ENCODE assay signal across 8 cellular contexts in the genomic region with DNA sequence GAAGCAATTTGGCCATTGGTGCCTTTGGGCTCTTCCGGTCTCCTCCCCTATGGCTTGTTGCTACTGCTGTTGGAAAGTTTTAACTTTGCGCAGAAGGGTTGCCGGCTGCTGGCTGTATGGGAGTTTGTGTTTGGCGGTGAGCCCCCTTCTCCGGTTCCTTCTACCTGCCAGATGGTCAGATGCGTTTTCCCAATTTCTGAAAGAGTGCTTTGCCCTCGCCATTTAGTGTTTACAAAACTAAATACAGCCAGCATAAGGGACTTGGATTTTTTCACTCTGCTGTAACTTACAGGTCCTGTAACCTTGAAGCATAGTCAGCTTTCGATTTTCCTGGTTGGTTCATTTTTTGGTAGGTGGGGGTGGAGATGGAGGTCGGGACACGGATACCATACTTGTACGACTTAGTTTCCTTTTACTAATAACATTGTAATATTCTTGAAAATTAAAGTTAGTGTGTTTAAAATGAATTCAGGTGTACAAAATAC. TPM values are rescaled to one million over a fixed set of nuclear protein-coding genes. Genes with fewer than 3 reads are reported as not detected.
DNase-seq lines count a peak whose midpoint lies in the region; ATAC-seq, FAIRE-seq and TF ChIP-seq lines count a peak whose summit lies in the region.

No MANE protein-coding gene starts in this region.

- POLR2A ChIA-PET in SK-N-SH (lab: Yijun Ruan, JAX), result interaction anchor here (1.5 to 1.8 kb wide), 3 partner anchors 19 to 47 kb away, joined by 6 to 15 read pairs (median 8); a partner anchor contains a TSS

- peaks cover 11% of the 10 kb centered on the region for H3F3A ChIP-seq in SK-N-SH (replicated peaks; ENCODE audit: insufficient read depth)

- CTCF ChIA-PET in SK-N-SH (lab: Yijun Ruan, JAX), result no interaction called here

- no peak for ATAC-seq in CD4-positive, CD25-positive, alpha-beta regulatory T cell (ENCODE audit: low read depth in 2 of 2)
- ATAC-seq in HG03196 (IDR thresholded peaks at IDR 0.05; ENCODE audit: unreplicated experiment) (peak; percentile 32), esophagus mucosa (peak; percentile 82)

- TF ChIP-seq EP300 in SK-N-SH (IDR thresholded peaks at IDR 0.05; ENCODE audit: borderline replicate concordance in 1 of 2, low read depth in 1 of 2, low read length in 1 of 2), result no peak

- H3K4me3 Mint-ChIP-seq in CD4-positive, CD25-positive, alpha-beta regulatory T cell, result peak overlapping the region; percentile 96 to 100 (median 99)
- H3K4me3 Mint-ChIP-seq in nephron progenitor cell, result peak overlapping the region; percentile 97

- peak overlapping the region; percentile 100 for H3K4me3 ChIP-seq in CD4-positive, CD25-positive, alpha-beta regulatory T cell (ENCODE audit: low read depth, low read length)
- peak overlapping the region; percentile 77 to 83 for H3K4me3 ChIP-seq in SK-N-SH (ENCODE audit: low read depth in 2 of 2, low read length in 1 of 2)

- H3K4me1 Mint-ChIP-seq in CD4-positive, CD25-positive, alpha-beta regulatory T cell, result peaks cover 22 to 61% (median 49%) of the 10 kb centered on the region in 4 donors
- H3K4me1 Mint-ChIP-seq in nephron progenitor cell, result peaks cover 25% of the 10 kb centered on the region

- H3K27ac Mint-ChIP-seq in CD4-positive, CD25-positive, alpha-beta regulatory T cell, result peak overlapping the region; percentile 98 to 100 (median 100)
- H3K27ac Mint-ChIP-seq in nephron progenitor cell, result peak overlapping the region; percentile 100

- H2AFZ ChIP-seq in SK-N-SH (ENCODE audit: low read depth), result 0 out of 2 replicates have a peak overlapping the region, but pooled peaks have one; percentile 31

- no peaks in the 10 kb centered on the region for H3K27me3 Mint-ChIP-seq in CD4-positive, CD25-positive, alpha-beta regulatory T cell
- no peaks in the 10 kb centered on the region for H3K27me3 Mint-ChIP-seq in nephron progenitor cell (ENCODE audit: low read depth, poor library complexity)

- DNase-seq in CD4-positive, CD25-positive, alpha-beta regulatory T cell, result peak in 1 of 3 donors; percentile 89
- DNase-seq in GM19239 (ENCODE audit: insufficient read length, low spot score) (peak; percentile 44), SK-N-SH (no peak), nephron progenitor cell (no peak), NCI-H2107 (lab: John Stamatoyannopoulos, UW) (no peak), D341Med (ENCODE audit: low spot score) (no peak)

- peak overlapping the region; percentile 100 for H3K27ac ChIP-seq in CD4-positive, CD25-positive, alpha-beta regulatory T cell (ENCODE audit: insufficient read depth, low read length, poor library complexity, severe bottlenecking)
- peak overlapping the region; percentile 92 to 100 for H3K27ac ChIP-seq in SK-N-SH (ENCODE audit: low read depth in 2 of 2, low read length in 1 of 2)

- no peak for FAIRE-seq in GM19239 (lab: Jason Lieb, UNC)

- peaks cover 54% of the 10 kb centered on the region for H3K79me2 ChIP-seq in SK-N-SH (ENCODE audit: insufficient read depth)

- no peaks in the 10 kb centered on the region for H3K36me3 ChIP-seq in CD4-positive, CD25-positive, alpha-beta regulatory T cell (ENCODE audit: control insufficient read depth, insufficient read depth, low read length)
- H3K36me3 ChIP-seq in SK-N-SH (replicated peaks in 1 of 2; ENCODE audit: control insufficient read depth in 1 of 2, insufficient read depth in 2 of 2, low read length in 1 of 2), result no peaks in the 10 kb centered on the region

- no peak for TF ChIP-seq CTCF in SK-N-SH (IDR thresholded peaks at IDR 0.05)
- no peak for TF ChIP-seq CTCF in nephron progenitor cell (IDR thresholded peaks at IDR 0.05)

- no peaks in the 10 kb centered on the region for H3K9me3 Mint-ChIP-seq in CD4-positive, CD25-positive, alpha-beta regulatory T cell
- no peaks in the 10 kb centered on the region for H3K9me3 Mint-ChIP-seq in nephron progenitor cell

- peaks cover 30% of the 10 kb centered on the region for H3K4me1 ChIP-seq in CD4-positive, CD25-positive, alpha-beta regulatory T cell (ENCODE audit: control insufficient read depth, insufficient read depth, low read length, poor library complexity, severe bottlenecking)
- H3K4me1 ChIP-seq in SK-N-SH (ENCODE audit: control insufficient read depth in 1 of 2, insufficient read depth in 2 of 2, low read depth in 1 of 2, low read length in 1 of 2), result no peaks in the 10 kb centered on the region; a peak in 2 of 4 replicates

- H3K4me2 ChIP-seq in SK-N-SH, result peak overlapping the region; percentile 69

- 1% methylated on average over 11 of the region's 11 CpGs for WGBS in SK-N-SH (ENCODE audit: low lambda C conversion rate)

- H3K27me3 ChIP-seq in CD4-positive, CD25-positive, alpha-beta regulatory T cell (ENCODE audit: control insufficient read depth, insufficient read depth, low read length), result no peaks in the 10 kb centered on the region
- no peaks in the 10 kb centered on the region for H3K27me3 ChIP-seq in SK-N-SH (ENCODE audit: insufficient read depth)

- peak overlapping the region; percentile 100 for H3K9ac ChIP-seq in SK-N-SH

- peaks cover 47% of the 10 kb centered on the region for H4K20me1 ChIP-seq in SK-N-SH (ENCODE audit: insufficient read depth)

- no peak for TF ChIP-seq RAD21 in SK-N-SH (IDR thresholded peaks at IDR 0.05; ENCODE audit: low read length)

- peaks cover 5% of the 10 kb centered on the region for H3K36me3 Mint-ChIP-seq in CD4-positive, CD25-positive, alpha-beta regulatory T cell
- H3K36me3 Mint-ChIP-seq in nephron progenitor cell (ENCODE audit: low read depth), result no peaks in the 10 kb centered on the region

- no peaks in the 10 kb centered on the region for H3K9me3 ChIP-seq in CD4-positive, CD25-positive, alpha-beta regulatory T cell (ENCODE audit: control insufficient read depth in 2 of 2, low read length in 2 of 2)
- H3K9me3 ChIP-seq in SK-N-SH, result no peaks in the 10 kb centered on the region

- no peaks in the 10 kb centered on the region for H3K9me2 ChIP-seq in SK-N-SH

TF ChIP-seq in SK-N-SH, 30 proteins besides CTCF, POLR2A, EP300 and RAD21 (continues in another document):
- TF ChIP-seq TEAD4 (IDR thresholded peaks at IDR 0.05; ENCODE audit: borderline replicate concordance, insufficient read depth) (no peak), RXRA (IDR thresholded peaks at IDR 0.05; ENCODE audit: borderline replicate concordance, low read depth) (no peak), SMC3 (IDR thresholded peaks at IDR 0.05; ENCODE audit: low read depth, low read length) (no peak), JUND (IDR thresholded peaks at IDR 0.05) (no peak), RCOR1 (IDR thresholded peaks at IDR 0.05; ENCODE audit: low read length) (peak; percentile 20; the same call in 1 of the 2 replicates), TCF12 (IDR thresholded peaks at IDR 0.05) (no peak), MXI1 (IDR thresholded peaks at IDR 0.05; ENCODE audit: low read depth, low read length) (no peak; the same call in 1 of the 2 replicates), EZH2phosphoT487 (IDR thresholded peaks at IDR 0.05; ENCODE audit: borderline replicate concordance, low read depth) (no peak), GABPA (IDR thresholded peaks at IDR 0.05; ENCODE audit: low read depth) (peak; percentile 18; the same call in 1 of the 2 replicates)
- TF ChIP-seq, protein P1, sequence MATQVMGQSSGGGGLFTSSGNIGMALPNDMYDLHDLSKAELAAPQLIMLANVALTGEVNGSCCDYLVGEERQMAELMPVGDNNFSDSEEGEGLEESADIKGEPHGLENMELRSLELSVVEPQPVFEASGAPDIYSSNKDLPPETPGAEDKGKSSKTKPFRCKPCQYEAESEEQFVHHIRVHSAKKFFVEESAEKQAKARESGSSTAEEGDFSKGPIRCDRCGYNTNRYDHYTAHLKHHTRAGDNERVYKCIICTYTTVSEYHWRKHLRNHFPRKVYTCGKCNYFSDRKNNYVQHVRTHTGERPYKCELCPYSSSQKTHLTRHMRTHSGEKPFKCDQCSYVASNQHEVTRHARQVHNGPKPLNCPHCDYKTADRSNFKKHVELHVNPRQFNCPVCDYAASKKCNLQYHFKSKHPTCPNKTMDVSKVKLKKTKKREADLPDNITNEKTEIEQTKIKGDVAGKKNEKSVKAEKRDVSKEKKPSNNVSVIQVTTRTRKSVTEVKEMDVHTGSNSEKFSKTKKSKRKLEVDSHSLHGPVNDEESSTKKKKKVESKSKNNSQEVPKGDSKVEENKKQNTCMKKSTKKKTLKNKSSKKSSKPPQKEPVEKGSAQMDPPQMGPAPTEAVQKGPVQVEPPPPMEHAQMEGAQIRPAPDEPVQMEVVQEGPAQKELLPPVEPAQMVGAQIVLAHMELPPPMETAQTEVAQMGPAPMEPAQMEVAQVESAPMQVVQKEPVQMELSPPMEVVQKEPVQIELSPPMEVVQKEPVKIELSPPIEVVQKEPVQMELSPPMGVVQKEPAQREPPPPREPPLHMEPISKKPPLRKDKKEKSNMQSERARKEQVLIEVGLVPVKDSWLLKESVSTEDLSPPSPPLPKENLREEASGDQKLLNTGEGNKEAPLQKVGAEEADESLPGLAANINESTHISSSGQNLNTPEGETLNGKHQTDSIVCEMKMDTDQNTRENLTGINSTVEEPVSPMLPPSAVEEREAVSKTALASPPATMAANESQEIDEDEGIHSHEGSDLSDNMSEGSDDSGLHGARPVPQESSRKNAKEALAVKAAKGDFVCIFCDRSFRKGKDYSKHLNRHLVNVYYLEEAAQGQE (IDR thresholded peaks at IDR 0.05; ENCODE audit: low read depth, low read length), result peak; percentile 24; the same call in 1 of the 2 replicates

RNA-seq across cellular contexts. Expression of a gene that starts 0.6 kb away (rescaled TPM):
- 73.9 TPM for total RNA-seq in CD4-positive, CD25-positive, alpha-beta regulatory T cell
- 10 to 100 TPM; 49.2 to 58.2 (median 53.6) TPM for polyA plus RNA-seq in CD4-positive, CD25-positive, alpha-beta regulatory T cell
- 3.6 and 4.5 TPM in 2 replicates for polyA plus RNA-seq in SK-N-SH (2012; rRNA removed)
- polyA plus RNA-seq in SK-N-SH (2012; cell fraction: cytosol; rRNA removed), result 7.6 and 10.7 TPM in 2 replicates
- 1.4 and 3.2 TPM in 2 replicates for polyA plus RNA-seq in SK-N-SH (2012; cell fraction: nucleus; rRNA removed)
- 12.8 TPM for total RNA-seq in esophagus mucosa

RNA-seq across cellular contexts. Expression of a gene that starts 19.1 kb away (rescaled TPM):
- 662 TPM for total RNA-seq in CD4-positive, CD25-positive, alpha-beta regulatory T cell
- polyA plus RNA-seq in CD4-positive, CD25-positive, alpha-beta regulatory T cell, result 100 to 1,000 TPM; 136 to 197 (median 164) TPM
- 162 and 276 TPM in 2 replicates for polyA plus RNA-seq in SK-N-SH (2012; rRNA removed)
- 126 and 144 TPM in 2 replicates for polyA plus RNA-seq in SK-N-SH (2012; cell fraction: cytosol; rRNA removed)
- 576 and 1,267 TPM in 2 replicates for polyA plus RNA-seq in SK-N-SH (2012; cell fraction: nucleus; rRNA removed)
- 113 TPM for total RNA-seq in esophagus mucosa

RNA-seq across cellular contexts. Expression of a gene that starts 45.7 kb away (rescaled TPM):
- 183 TPM for total RNA-seq in CD4-positive, CD25-positive, alpha-beta regulatory T cell
- 100 to 1,000 TPM in 1 of 4 donors, 10 to 100 TPM in 3; 81.1 to 108 (median 93.2) TPM for polyA plus RNA-seq in CD4-positive, CD25-positive, alpha-beta regulatory T cell
- 212 and 227 TPM in 2 replicates for polyA plus RNA-seq in SK-N-SH (2012; rRNA removed)
- 255 and 362 TPM in 2 replicates for polyA plus RNA-seq in SK-N-SH (2012; cell fraction: cytosol; rRNA removed)
- 101 and 200 TPM in 2 replicates for polyA plus RNA-seq in SK-N-SH (2012; cell fraction: nucleus; rRNA removed)
- total RNA-seq in esophagus mucosa, result 127 TPM

RNA-seq across cellular contexts. Expression of a gene that starts 46.2 kb away (rescaled TPM):
- total RNA-seq in CD4-positive, CD25-positive, alpha-beta regulatory T cell, result 90.4 TPM
- polyA plus RNA-seq in CD4-positive, CD25-positive, alpha-beta regulatory T cell, result 100 to 1,000 TPM; 110 to 133 (median 121) TPM
- polyA plus RNA-seq in SK-N-SH (2012; rRNA removed), result 130 and 142 TPM in 2 replicates
- 214 and 427 TPM in 2 replicates for polyA plus RNA-seq in SK-N-SH (2012; cell fraction: cytosol; rRNA removed)
- polyA plus RNA-seq in SK-N-SH (2012; cell fraction: nucleus; rRNA removed), result 26.6 and 39.8 TPM in 2 replicates
- 63.5 TPM for total RNA-seq in esophagus mucosa

Comparison
In these comparisons a context has a peak if more than half of its experiments do, and no peak if none do; other contexts are left out.
1. ATAC-seq: peak in HG03196 (single experiment) and esophagus mucosa (single experiment); none in CD4-positive, CD25-positive, alpha-beta regulatory T cell (0 of 2).